ENCODE assay signal across 8 cellular contexts in the genomic region with DNA sequence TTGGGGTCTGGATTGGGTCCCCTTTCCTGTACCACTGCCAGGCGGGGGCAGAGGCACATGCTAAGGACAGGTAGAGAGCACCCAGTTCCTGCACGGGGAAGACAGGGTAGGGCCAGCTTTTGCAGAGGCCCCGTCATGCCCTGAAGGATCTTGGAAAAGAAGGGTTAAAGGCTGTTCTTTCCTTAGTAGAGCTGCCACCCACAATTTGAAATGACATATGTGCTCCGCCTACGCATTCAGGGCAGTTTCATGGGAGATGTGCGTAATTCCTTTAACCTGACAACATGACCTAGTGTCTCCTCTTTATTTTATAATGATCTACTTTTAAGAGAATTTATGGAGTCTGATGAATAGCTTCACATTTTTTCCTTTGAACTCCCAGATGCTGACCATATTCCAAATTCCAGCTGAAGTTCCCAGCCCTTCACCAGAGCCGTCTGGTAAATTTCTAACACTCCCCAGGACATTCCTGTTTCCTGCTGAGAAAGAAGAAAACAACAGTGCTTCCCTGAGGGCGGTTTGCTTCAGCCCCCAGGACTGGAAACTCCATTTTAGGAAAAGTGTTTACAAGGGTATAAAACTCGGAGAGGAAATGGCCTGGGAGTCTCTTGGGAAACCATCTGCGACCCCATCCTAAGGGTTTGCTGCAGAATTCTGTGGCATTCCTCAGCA. TPM values are rescaled to one million over a fixed set of nuclear protein-coding genes. Genes with fewer than 3 reads are reported as not detected.
DNase-seq lines count a peak whose midpoint lies in the region; ATAC-seq and TF ChIP-seq lines count a peak whose summit lies in the region.

No MANE protein-coding gene starts in this region.

- ATAC-seq in left ventricle myocardium superior = peak; percentile 72
- ATAC-seq in psoas muscle = peak in 1 of 4 donors; percentile 34

- TF ChIP-seq CTCF in psoas muscle (IDR thresholded peaks at IDR 0.05) = no peak

- 49 to 58% (median 56%) methylated on average over 10 of the region's 10 CpGs for WGBS in psoas muscle, 3 donors

- intact Hi-C loops in left ventricle myocardium superior (cut with micrococcal nuclease) = no loop called here
- intact Hi-C loops in psoas muscle (cut with DNase I) = no loop called here
- intact Hi-C loops in CD4-positive, alpha-beta memory T cell (cut with micrococcal nuclease) = no loop called here

- CTCF ChIA-PET in CD4-positive, alpha-beta memory T cell (lab: Charles Lee; ENCODE audit: partially characterized antibody) = interaction anchor here (0.9 to 1.1 kb wide), 2 partner anchors 8 to 9 kb away, joined by 3 read pairs; no protein-coding TSS in a partner anchor

- H3K27me3 Mint-ChIP-seq in activated naive CD8-positive, alpha-beta T cell treated with anti-CD3 and anti-CD28 coated beads for 36 hours = peaks cover 11% of the 10 kb centered on the region
- peaks cover 5 to 8% of the 10 kb centered on the region in 2 donors for H3K27me3 Mint-ChIP-seq in CD4-positive, alpha-beta memory T cell

- H3K9me3 ChIP-seq in psoas muscle = peaks cover 6% of the 10 kb centered on the region
- H3K9me3 ChIP-seq in CD4-positive, alpha-beta memory T cell (ENCODE audit: control insufficient read depth in 1 of 2, low read length in 2 of 2) = no peaks in the 10 kb centered on the region

- H3K4me1 ChIP-seq in psoas muscle = no peaks in the 10 kb centered on the region
- H3K4me1 ChIP-seq in CD4-positive, alpha-beta memory T cell (ENCODE audit: insufficient read depth, low read length) = no peaks in the 10 kb centered on the region

- H3K4me3 Mint-ChIP-seq in activated naive CD8-positive, alpha-beta T cell treated with anti-CD3 and anti-CD28 coated beads for 36 hours = no peak overlapping the region
- no peak overlapping the region for H3K4me3 Mint-ChIP-seq in CD4-positive, alpha-beta memory T cell

- H3K27ac Mint-ChIP-seq in activated naive CD8-positive, alpha-beta T cell treated with anti-CD3 and anti-CD28 coated beads for 36 hours = no peak overlapping the region
- H3K27ac Mint-ChIP-seq in CD4-positive, alpha-beta memory T cell = no peak overlapping the region

- no peaks in the 10 kb centered on the region for H3K27me3 ChIP-seq in psoas muscle (ENCODE audit: insufficient read depth in 3 of 3, low read length in 2 of 3)
- no peaks in the 10 kb centered on the region for H3K27me3 ChIP-seq in CD4-positive, alpha-beta memory T cell (ENCODE audit: insufficient read depth, low read length)

- H3K4me1 Mint-ChIP-seq in activated naive CD8-positive, alpha-beta T cell treated with anti-CD3 and anti-CD28 coated beads for 36 hours = no peaks in the 10 kb centered on the region
- H3K4me1 Mint-ChIP-seq in CD4-positive, alpha-beta memory T cell = no peaks in the 10 kb centered on the region

- H3K36me3 ChIP-seq in psoas muscle (ENCODE audit: insufficient read depth in 1 of 2, low read depth in 1 of 2) = no peaks in the 10 kb centered on the region
- no peaks in the 10 kb centered on the region for H3K36me3 ChIP-seq in CD4-positive, alpha-beta memory T cell (ENCODE audit: insufficient read depth, low read length)

- POLR2A ChIA-PET in CD4-positive, alpha-beta memory T cell (lab: Charles Lee; ENCODE audit: partially characterized antibody) = no interaction called here

- H3K4me3 ChIP-seq in psoas muscle = no peak overlapping the region
- H3K4me3 ChIP-seq in CD4-positive, alpha-beta memory T cell (ENCODE audit: low read length in 2 of 2) = no peak overlapping the region

- DNase-seq in EL (peak; percentile 98), amniotic stem cell (lab: John Stamatoyannopoulos, UW) (peak; percentile 76), left ventricle myocardium superior (no peak), psoas muscle (no peak), SHP77 treated with DMSO at 0.1 percent for 48 hours (lab: John Stamatoyannopoulos, UW) (no peak), NCI-H524 treated with DMSO at 0.1 percent for 48 hours (lab: John Stamatoyannopoulos, UW) (no peak)
- DNase-seq in activated naive CD8-positive, alpha-beta T cell treated with anti-CD3 and anti-CD28 coated beads for 36 hours = no peak
- no peak for DNase-seq in CD4-positive, alpha-beta memory T cell

- H3K27ac ChIP-seq in psoas muscle = peak overlapping the region; percentile 53
- H3K27ac ChIP-seq in CD4-positive, alpha-beta memory T cell (ENCODE audit: low read depth, low read length) = no peak overlapping the region

- H3K36me3 Mint-ChIP-seq in activated naive CD8-positive, alpha-beta T cell treated with anti-CD3 and anti-CD28 coated beads for 36 hours = no peaks in the 10 kb centered on the region
- H3K36me3 Mint-ChIP-seq in CD4-positive, alpha-beta memory T cell = no peaks in the 10 kb centered on the region

- H3K9me3 Mint-ChIP-seq in activated naive CD8-positive, alpha-beta T cell treated with anti-CD3 and anti-CD28 coated beads for 36 hours = no peaks in the 10 kb centered on the region
- peaks cover 0 to 2% (median 0%) of the 10 kb centered on the region in 8 donors for H3K9me3 Mint-ChIP-seq in CD4-positive, alpha-beta memory T cell

RNA-seq across cellular contexts. Expression of a gene that starts 58.9 kb away (rescaled TPM):
- 22.0 TPM for total RNA-seq in left ventricle myocardium superior
- 1 to 10 TPM; 5.2 to 8.2 (median 6.5) TPM for total RNA-seq in psoas muscle
- polyA plus RNA-seq in psoas muscle = 1 to 10 TPM; 1.9 to 3.1 (median 2.8) TPM
- total RNA-seq in activated naive CD8-positive, alpha-beta T cell treated with anti-CD3 and anti-CD28 coated beads for 36 hours = under 1 TPM in 1 of 2 experiments, not detected in 1; 0.12 TPM
- total RNA-seq in CD4-positive, alpha-beta memory T cell = 10 to 100 TPM; 53.3 to 56.5 TPM
- 10 to 100 TPM; 10.8 to 62.6 TPM for polyA plus RNA-seq in CD4-positive, alpha-beta memory T cell

Comparison
In these comparisons a context has a peak if more than half of its experiments do, and no peak if none do; other contexts are left out.
1. DNase-seq: peak in EL (single experiment) and amniotic stem cell (single experiment); none in left ventricle myocardium superior (single experiment), psoas muscle (0 of 2), activated naive CD8-positive, alpha-beta T cell treated with anti-CD3 and anti-CD28 coated beads for 36 hours (single experiment), SHP77 treated with DMSO at 0.1 percent for 48 hours (single experiment), CD4-positive, alpha-beta memory T cell (0 of 5) and NCI-H524 treated with DMSO at 0.1 percent for 48 hours (single experiment).
2. RNA of a gene that starts 58.9 kb away (total RNA-seq): 53.3 to 56.5 TPM in CD4-positive, alpha-beta memory T cell, 22.0 TPM in left ventricle myocardium superior (single experiment) and 5.2 to 8.2 TPM in psoas muscle; 0.12 TPM in activated naive CD8-positive, alpha-beta T cell treated with anti-CD3 and anti-CD28 coated beads for 36 hours; every median in the first group is over 4 times any median in the second.